8 cellular contexts compared by ENCODE assay signal in the genomic region with DNA sequence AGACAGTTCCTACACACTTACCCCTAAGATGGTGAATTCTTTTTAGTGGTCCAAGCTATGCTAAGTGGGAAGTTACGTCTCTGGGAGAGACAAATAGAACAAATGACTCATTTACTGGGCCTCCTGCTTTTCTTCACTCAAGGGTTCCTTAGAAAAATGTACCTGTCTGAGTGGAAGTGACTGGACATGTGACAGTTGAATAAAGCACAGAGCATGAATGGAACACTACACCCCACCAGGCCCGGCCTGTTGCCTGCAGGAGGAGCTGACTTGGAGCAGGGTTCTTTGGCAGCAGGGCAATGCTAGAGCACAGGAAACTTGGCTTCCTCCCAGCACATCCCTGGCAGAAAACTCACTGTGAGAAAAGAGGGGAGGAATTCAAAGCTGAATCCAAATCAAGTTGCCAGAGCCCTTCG.
DNase-seq lines count a peak whose midpoint lies in the region; ATAC-seq and TF ChIP-seq lines count a peak whose summit lies in the region.

No MANE protein-coding gene starts in this region.

- no peaks in the 10 kb centered on the region for H3K27me3 ChIP-seq in body of pancreas
- H3K27me3 ChIP-seq in BE2C = no peaks in the 10 kb centered on the region

- H3K36me3 Mint-ChIP-seq in activated CD4-positive, alpha-beta T cell treated with anti-CD3 and anti-CD28 coated beads for 36 hours (ENCODE audit: low read depth) = no peaks in the 10 kb centered on the region

- H3K27ac ChIP-seq in body of pancreas = no peak overlapping the region

- DNase-seq in GM04504 (ENCODE audit: low read depth) = peak; percentile 4
- peak; percentile 20 to 49 (median 37) for DNase-seq in body of pancreas
- DNase-seq in left cardiac atrium = peak; percentile 84
- peak; percentile 36 for DNase-seq in putamen (ENCODE audit: low spot score)
- no peak for DNase-seq in activated CD4-positive, alpha-beta T cell treated with anti-CD3 and anti-CD28 coated beads for 36 hours
- DNase-seq in BE2C = no peak
- DNase-seq in NCI-H345 (lab: John Stamatoyannopoulos, UW) = no peak
- no peak for DNase-seq in CD1c-positive myeloid dendritic cell (ENCODE audit: extremely low spot score)

- ATAC-seq in body of pancreas (peak; percentile 12), left cardiac atrium (peak; percentile 95 to 96)
- ATAC-seq in activated CD4-positive, alpha-beta T cell treated with anti-CD3 and anti-CD28 coated beads for 36 hours = no peak

- H3K4me1 Mint-ChIP-seq in activated CD4-positive, alpha-beta T cell treated with anti-CD3 and anti-CD28 coated beads for 36 hours = no peaks in the 10 kb centered on the region

- no peak overlapping the region for H3K27ac Mint-ChIP-seq in activated CD4-positive, alpha-beta T cell treated with anti-CD3 and anti-CD28 coated beads for 36 hours

- TF ChIP-seq POLR2A in body of pancreas (IDR thresholded peaks at IDR 0.05) = no peak

- TF ChIP-seq CTCF in body of pancreas (IDR thresholded peaks at IDR 0.05) (no peak), BE2C (IDR thresholded peaks at IDR 0.05; ENCODE audit: low read depth, low read length) (no peak)

- POLR2A ChIA-PET in activated CD4-positive, alpha-beta T cell treated with anti-CD3 and anti-CD28 coated beads for 36 hours (lab: Charles Lee) = no interaction called here

- no peaks in the 10 kb centered on the region for H3K9me3 ChIP-seq in body of pancreas
- no peaks in the 10 kb centered on the region for H3K9me3 ChIP-seq in BE2C

- H3K4me1 ChIP-seq in body of pancreas = no peaks in the 10 kb centered on the region
- H3K4me1 ChIP-seq in BE2C = no peaks in the 10 kb centered on the region

- no peaks in the 10 kb centered on the region for H3K9me3 Mint-ChIP-seq in activated CD4-positive, alpha-beta T cell treated with anti-CD3 and anti-CD28 coated beads for 36 hours (ENCODE audit: low read depth)

- CTCF ChIA-PET in activated CD4-positive, alpha-beta T cell treated with anti-CD3 and anti-CD28 coated beads for 36 hours (lab: Charles Lee) = no interaction called here

- 48 to 60% methylated on average over 3 of the region's 3 CpGs for WGBS in body of pancreas, 2 donors

- H3K36me3 ChIP-seq in body of pancreas (replicated peaks in 1 of 2; ENCODE audit: insufficient read depth in 1 of 2, low read depth in 2 of 2) (no peaks in the 10 kb centered on the region), BE2C (no peaks in the 10 kb centered on the region)

- H3K4me3 ChIP-seq in body of pancreas (no peak overlapping the region), BE2C (ENCODE audit: low read depth, low read length) (no peak overlapping the region)

- H3K27me3 Mint-ChIP-seq in activated CD4-positive, alpha-beta T cell treated with anti-CD3 and anti-CD28 coated beads for 36 hours = no peaks in the 10 kb centered on the region

- H3K4me3 Mint-ChIP-seq in activated CD4-positive, alpha-beta T cell treated with anti-CD3 and anti-CD28 coated beads for 36 hours = no peak overlapping the region

- intact Hi-C loops in body of pancreas (cut with DNase I) = no loop called here
- intact Hi-C loops in left cardiac atrium (cut with DNase I) = no loop called here
- intact Hi-C loops in activated CD4-positive, alpha-beta T cell treated with anti-CD3 and anti-CD28 coated beads for 36 hours (cut with DNase I, micrococcal nuclease) = loop anchor here in 1 of 2 experiments (10.0 kb wide), 1 partner anchor 65 kb away; no protein-coding TSS in a partner anchor

Comparison
In these comparisons a context has a peak if more than half of its experiments do, and no peak if none do; other contexts are left out.
1. DNase-seq: peak in GM04504 (single experiment), body of pancreas (4 of 4), left cardiac atrium (single experiment) and putamen (single experiment); none in activated CD4-positive, alpha-beta T cell treated with anti-CD3 and anti-CD28 coated beads for 36 hours (single experiment), BE2C (single experiment), NCI-H345 (single experiment) and CD1c-positive myeloid dendritic cell (single experiment).